1 cellular context compared by ENCODE assay signal in the genomic region with DNA sequence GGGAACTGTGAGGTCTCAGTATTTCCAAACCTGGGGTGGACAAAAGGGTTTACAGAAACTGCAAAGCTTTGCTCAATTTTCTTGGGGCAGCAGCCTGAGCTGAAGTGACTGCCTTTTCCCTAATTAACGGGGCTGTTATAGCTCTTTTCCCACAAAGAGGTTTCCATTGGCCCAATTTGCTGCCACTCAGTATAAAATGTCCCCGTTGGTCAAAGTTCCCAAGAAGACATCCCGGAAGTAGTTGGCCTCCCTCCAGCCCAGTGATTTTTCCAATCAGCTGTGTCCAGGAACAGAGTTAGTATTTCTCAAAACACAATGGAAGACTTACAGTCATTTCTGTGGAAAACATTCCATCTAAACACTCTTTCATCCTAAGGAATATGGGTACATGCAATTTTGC.
TF ChIP-seq lines count a peak whose summit lies in the region.

No MANE protein-coding gene starts in this region.

TF ChIP-seq in WTC11, 78 proteins besides CTCF, POLR2A, EP300 and RAD21 (continued from another document):
- TF ChIP-seq, protein P1, sequence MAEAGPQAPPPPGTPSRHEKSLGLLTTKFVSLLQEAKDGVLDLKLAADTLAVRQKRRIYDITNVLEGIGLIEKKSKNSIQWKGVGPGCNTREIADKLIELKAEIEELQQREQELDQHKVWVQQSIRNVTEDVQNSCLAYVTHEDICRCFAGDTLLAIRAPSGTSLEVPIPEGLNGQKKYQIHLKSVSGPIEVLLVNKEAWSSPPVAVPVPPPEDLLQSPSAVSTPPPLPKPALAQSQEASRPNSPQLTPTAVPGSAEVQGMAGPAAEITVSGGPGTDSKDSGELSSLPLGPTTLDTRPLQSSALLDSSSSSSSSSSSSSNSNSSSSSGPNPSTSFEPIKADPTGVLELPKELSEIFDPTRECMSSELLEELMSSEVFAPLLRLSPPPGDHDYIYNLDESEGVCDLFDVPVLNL (CRISPR knock-in tag; IDR thresholded peaks at IDR 0.05; ENCODE audit: borderline replicate concordance, low read depth): no peak
